ENCODE assay signal across 1 cellular context in genomic region chr13:101700598-101700997, GRCh38.
TF ChIP-seq lines count a peak whose summit lies in the region.

No MANE protein-coding gene starts in this region.

TF ChIP-seq in HepG2, 621 proteins besides CTCF, POLR2A, EP300 and RAD21:
- TF ChIP-seq NFAT5 (CRISPR knock-in tag; IDR thresholded peaks at IDR 0.05), result no peak
- no peak for TF ChIP-seq ZNF382 (CRISPR knock-in tag; IDR thresholded peaks at IDR 0.05; ENCODE audit: borderline replicate concordance)
- TF ChIP-seq ZXDC (CRISPR knock-in tag; IDR thresholded peaks at IDR 0.05), result no peak
- TF ChIP-seq NPAS2 (CRISPR knock-in tag; IDR thresholded peaks at IDR 0.05; ENCODE audit: borderline replicate concordance), result no peak
- no peak for TF ChIP-seq STAG1 (CRISPR knock-in tag; IDR thresholded peaks at IDR 0.05)
- TF ChIP-seq ZNF30 (CRISPR knock-in tag; IDR thresholded peaks at IDR 0.05), result no peak
- TF ChIP-seq SKIL (CRISPR knock-in tag; IDR thresholded peaks at IDR 0.05; ENCODE audit: borderline replicate concordance), result no peak
- TF ChIP-seq, protein P1, sequence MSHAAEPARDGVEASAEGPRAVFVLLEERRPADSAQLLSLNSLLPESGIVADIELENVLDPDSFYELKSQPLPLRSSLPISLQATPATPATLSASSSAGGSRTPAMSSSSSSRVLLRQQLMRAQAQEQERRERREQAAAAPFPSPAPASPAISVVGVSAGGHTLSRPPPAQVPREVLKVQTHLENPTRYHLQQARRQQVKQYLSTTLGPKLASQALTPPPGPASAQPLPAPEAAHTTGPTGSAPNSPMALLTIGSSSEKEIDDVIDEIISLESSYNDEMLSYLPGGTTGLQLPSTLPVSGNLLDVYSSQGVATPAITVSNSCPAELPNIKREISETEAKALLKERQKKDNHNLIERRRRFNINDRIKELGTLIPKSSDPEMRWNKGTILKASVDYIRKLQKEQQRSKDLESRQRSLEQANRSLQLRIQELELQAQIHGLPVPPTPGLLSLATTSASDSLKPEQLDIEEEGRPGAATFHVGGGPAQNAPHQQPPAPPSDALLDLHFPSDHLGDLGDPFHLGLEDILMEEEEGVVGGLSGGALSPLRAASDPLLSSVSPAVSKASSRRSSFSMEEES (CRISPR knock-in tag; IDR thresholded peaks at IDR 0.05), result no peak
- TF ChIP-seq, protein P2, sequence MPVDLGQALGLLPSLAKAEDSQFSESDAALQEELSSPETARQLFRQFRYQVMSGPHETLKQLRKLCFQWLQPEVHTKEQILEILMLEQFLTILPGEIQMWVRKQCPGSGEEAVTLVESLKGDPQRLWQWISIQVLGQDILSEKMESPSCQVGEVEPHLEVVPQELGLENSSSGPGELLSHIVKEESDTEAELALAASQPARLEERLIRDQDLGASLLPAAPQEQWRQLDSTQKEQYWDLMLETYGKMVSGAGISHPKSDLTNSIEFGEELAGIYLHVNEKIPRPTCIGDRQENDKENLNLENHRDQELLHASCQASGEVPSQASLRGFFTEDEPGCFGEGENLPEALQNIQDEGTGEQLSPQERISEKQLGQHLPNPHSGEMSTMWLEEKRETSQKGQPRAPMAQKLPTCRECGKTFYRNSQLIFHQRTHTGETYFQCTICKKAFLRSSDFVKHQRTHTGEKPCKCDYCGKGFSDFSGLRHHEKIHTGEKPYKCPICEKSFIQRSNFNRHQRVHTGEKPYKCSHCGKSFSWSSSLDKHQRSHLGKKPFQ (CRISPR knock-in tag; IDR thresholded peaks at IDR 0.05; ENCODE audit: insufficient replicate concordance), result no peak
- no peak for TF ChIP-seq NCOA2 (CRISPR knock-in tag; IDR thresholded peaks at IDR 0.05)
- no peak for TF ChIP-seq EHMT2 (IDR thresholded peaks at IDR 0.05; ENCODE audit: borderline replicate concordance, low read depth, low read length)
- TF ChIP-seq SAP130 (CRISPR knock-in tag; IDR thresholded peaks at IDR 0.05; ENCODE audit: low read depth), result no peak
- TF ChIP-seq ZKSCAN1 (IDR thresholded peaks at IDR 0.05; ENCODE audit: low read length), result no peak
- no peak for TF ChIP-seq ATF7-NPFF (CRISPR knock-in tag; IDR thresholded peaks at IDR 0.05; ENCODE audit: low read depth)
- TF ChIP-seq GRHL1 (CRISPR knock-in tag; conservative IDR thresholded peaks at IDR 0.05), result no peak
